Comparison of ENCODE assay signal across 7 cellular contexts in the genomic region with DNA sequence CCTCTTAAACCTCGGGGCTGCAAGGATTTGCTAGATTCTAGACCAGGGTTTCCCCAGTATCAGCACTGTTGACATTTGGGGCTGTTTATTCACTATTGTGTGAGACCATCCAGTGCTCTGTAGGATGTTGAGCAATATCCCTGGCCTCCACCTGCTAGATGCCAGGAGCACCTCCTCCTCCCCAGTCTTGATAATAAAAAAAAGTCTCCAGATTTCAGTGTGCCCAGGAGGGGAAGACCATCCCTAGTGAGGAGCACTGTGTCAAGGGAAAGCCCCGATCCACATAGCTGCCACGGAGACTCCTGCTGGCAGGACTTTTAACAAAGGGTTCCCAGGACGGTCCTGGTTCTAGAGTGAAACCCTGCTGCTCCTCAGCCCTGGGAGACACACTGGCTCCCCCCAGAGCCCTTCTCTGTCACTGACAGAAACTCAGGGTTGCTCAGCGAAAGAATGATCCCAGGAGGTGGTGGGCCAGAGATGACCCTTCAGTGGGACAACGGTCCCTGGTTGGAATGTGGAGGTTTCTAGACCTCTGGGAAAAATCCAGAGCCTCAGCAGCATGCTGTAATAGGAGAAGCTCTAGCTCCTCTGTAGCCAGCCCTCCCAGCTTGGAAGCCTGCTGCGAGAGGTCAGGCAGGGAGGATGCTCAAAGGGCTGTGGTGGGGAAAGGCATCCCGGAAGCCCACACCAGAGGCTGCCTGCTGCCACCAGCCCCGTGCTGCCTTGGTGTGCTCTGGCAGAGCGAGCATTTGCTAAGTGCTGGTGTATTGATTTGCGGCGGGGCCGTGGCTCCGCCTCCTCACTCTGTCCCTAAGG. TPM values are rescaled to one million over a fixed set of nuclear protein-coding genes. Genes with fewer than 3 reads are reported as not detected.
DNase-seq lines count a peak whose midpoint lies in the region; ATAC-seq and TF ChIP-seq lines count a peak whose summit lies in the region.

No MANE protein-coding gene starts in this region.

- no peak overlapping the region for H3K4me3 ChIP-seq in HEK293 (ENCODE audit: low read depth, low read length)
- no peak overlapping the region for H3K4me3 ChIP-seq in RWPE2 (ENCODE audit: severe bottlenecking)
- no peak overlapping the region for H3K4me3 ChIP-seq in cardiac muscle cell

- H3K27ac ChIP-seq in HEK293 (ENCODE audit: extremely low read depth, low read depth, low read length) = no peak overlapping the region
- H3K27ac ChIP-seq in RWPE2 (ENCODE audit: poor library complexity, severe bottlenecking) = no peak overlapping the region
- no peak overlapping the region for H3K27ac ChIP-seq in cardiac muscle cell
- peak overlapping the region; percentile 77 for H3K27ac ChIP-seq in substantia nigra (ENCODE audit: low read depth, low read length, poor library complexity, severe bottlenecking)

- TF ChIP-seq CTCF in HEK293 (tag by site-specific recombination; IDR thresholded peaks at IDR 0.05) = peak; percentile 18; the same call in 1 of the 2 replicates
- no peak for TF ChIP-seq CTCF in RWPE2 (IDR thresholded peaks at IDR 0.05; ENCODE audit: poor library complexity, severe bottlenecking)
- peak; percentile 33 for TF ChIP-seq CTCF in cardiac muscle cell (IDR thresholded peaks at IDR 0.05; ENCODE audit: low read depth, low read length)

- CTCF ChIA-PET in HEK293 (lab: Yijun Ruan, JAX) = interaction anchor here (0.5 to 5.9 kb wide), 8 partner anchors 9 to 117 kb away, joined by 3 to 41 read pairs (median 6); no protein-coding TSS in a partner anchor

- DNase-seq in RWPE2 (ENCODE audit: low spot score) (no peak), cardiac muscle cell (ENCODE audit: low read depth in 1 of 2, low spot score in 1 of 2) (peak; percentile 41 to 48), substantia nigra (lab: John Stamatoyannopoulos, UW) (peak in 22 of 49 donors; percentile 28 to 70 (median 46)), midbrain (lab: John Stamatoyannopoulos, UW) (no peak), cortex of kidney (lab: John Stamatoyannopoulos, UW) (no peak)

- H3K4me1 ChIP-seq in HEK293 (ENCODE audit: control insufficient read depth, insufficient read depth, low read length) (peaks cover 14% of the 10 kb centered on the region), RWPE2 (ENCODE audit: insufficient read depth, poor library complexity, severe bottlenecking) (no peaks in the 10 kb centered on the region), cardiac muscle cell (ENCODE audit: low read depth) (peaks cover 2% of the 10 kb centered on the region)

- H3K36me3 ChIP-seq in HEK293 (ENCODE audit: control insufficient read depth in 2 of 2, insufficient read depth in 1 of 2, low read length in 2 of 2) (no peaks in the 10 kb centered on the region; a peak in 1 of 3 replicates), RWPE2 (ENCODE audit: low read depth) (peaks cover 14% of the 10 kb centered on the region), cardiac muscle cell (no peaks in the 10 kb centered on the region)

- no peaks in the 10 kb centered on the region for H3K9me3 ChIP-seq in HEK293 (ENCODE audit: control insufficient read depth, insufficient read depth, low read depth, low read length)
- H3K9me3 ChIP-seq in RWPE2 (ENCODE audit: severe bottlenecking) = no peaks in the 10 kb centered on the region
- no peaks in the 10 kb centered on the region for H3K9me3 ChIP-seq in cardiac muscle cell (ENCODE audit: low read depth)

- no peaks in the 10 kb centered on the region for H3K27me3 ChIP-seq in RWPE2 (ENCODE audit: insufficient read depth, poor library complexity, severe bottlenecking)
- H3K27me3 ChIP-seq in cardiac muscle cell = peaks cover 23% of the 10 kb centered on the region

- POLR2A ChIA-PET in HEK293 (lab: Yijun Ruan, JAX) = interaction anchor here (0.6 kb wide), 1 partner anchor 252 kb away, joined by 3 read pairs; no protein-coding TSS in a partner anchor

- ATAC-seq in RWPE2 (ENCODE audit: low read depth) (0 out of 3 replicates have a peak, but pooled peaks have one; percentile 14), GM21367 (IDR thresholded peaks at IDR 0.05; ENCODE audit: unreplicated experiment) (no peak)

TF ChIP-seq in HEK293, 187 proteins besides CTCF, POLR2A, EP300 and RAD21 (continues in another document):
- TF ChIP-seq, protein P1, sequence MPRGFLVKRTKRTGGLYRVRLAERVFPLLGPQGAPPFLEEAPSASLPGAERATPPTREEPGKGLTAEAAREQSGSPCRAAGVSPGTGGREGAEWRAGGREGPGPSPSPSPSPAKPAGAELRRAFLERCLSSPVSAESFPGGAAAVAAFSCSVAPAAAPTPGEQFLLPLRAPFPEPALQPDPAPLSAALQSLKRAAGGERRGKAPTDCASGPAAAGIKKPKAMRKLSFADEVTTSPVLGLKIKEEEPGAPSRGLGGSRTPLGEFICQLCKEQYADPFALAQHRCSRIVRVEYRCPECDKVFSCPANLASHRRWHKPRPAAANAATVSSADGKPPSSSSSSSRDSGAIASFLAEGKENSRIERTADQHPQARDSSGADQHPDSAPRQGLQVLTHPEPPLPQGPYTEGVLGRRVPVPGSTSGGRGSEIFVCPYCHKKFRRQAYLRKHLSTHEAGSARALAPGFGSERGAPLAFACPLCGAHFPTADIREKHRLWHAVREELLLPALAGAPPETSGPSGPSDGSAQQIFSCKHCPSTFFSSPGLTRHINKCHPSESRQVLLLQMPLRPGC (tag by site-specific recombination; IDR thresholded peaks at IDR 0.05) = no peak
- no peak for TF ChIP-seq SP3 (tag by site-specific recombination; IDR thresholded peaks at IDR 0.05)
- TF ChIP-seq ZNF747 (tag by site-specific recombination; IDR thresholded peaks at IDR 0.05) = no peak
- no peak for TF ChIP-seq ZNF555 (tag by site-specific recombination; conservative IDR thresholded peaks at IDR 0.05)
- no peak for TF ChIP-seq ZNF544 (tag by site-specific recombination; IDR thresholded peaks at IDR 0.05)
- TF ChIP-seq ZBTB1 (tag by site-specific recombination; IDR thresholded peaks at IDR 0.05) = no peak
- no peak for TF ChIP-seq ZFP41 (tag by site-specific recombination; IDR thresholded peaks at IDR 0.05; ENCODE audit: borderline replicate concordance)
- TF ChIP-seq ZBTB8A (tag by site-specific recombination; IDR thresholded peaks at IDR 0.05) = no peak
- TF ChIP-seq KLF10 (tag by site-specific recombination; IDR thresholded peaks at IDR 0.05) = no peak
- TF ChIP-seq, protein P2, sequence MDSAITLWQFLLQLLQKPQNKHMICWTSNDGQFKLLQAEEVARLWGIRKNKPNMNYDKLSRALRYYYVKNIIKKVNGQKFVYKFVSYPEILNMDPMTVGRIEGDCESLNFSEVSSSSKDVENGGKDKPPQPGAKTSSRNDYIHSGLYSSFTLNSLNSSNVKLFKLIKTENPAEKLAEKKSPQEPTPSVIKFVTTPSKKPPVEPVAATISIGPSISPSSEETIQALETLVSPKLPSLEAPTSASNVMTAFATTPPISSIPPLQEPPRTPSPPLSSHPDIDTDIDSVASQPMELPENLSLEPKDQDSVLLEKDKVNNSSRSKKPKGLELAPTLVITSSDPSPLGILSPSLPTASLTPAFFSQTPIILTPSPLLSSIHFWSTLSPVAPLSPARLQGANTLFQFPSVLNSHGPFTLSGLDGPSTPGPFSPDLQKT (IDR thresholded peaks at IDR 0.05; ENCODE audit: borderline replicate concordance, low read depth, low read length) = no peak
- no peak for TF ChIP-seq ZNF701 (tag by site-specific recombination; IDR thresholded peaks at IDR 0.05)
- TF ChIP-seq, protein P3, sequence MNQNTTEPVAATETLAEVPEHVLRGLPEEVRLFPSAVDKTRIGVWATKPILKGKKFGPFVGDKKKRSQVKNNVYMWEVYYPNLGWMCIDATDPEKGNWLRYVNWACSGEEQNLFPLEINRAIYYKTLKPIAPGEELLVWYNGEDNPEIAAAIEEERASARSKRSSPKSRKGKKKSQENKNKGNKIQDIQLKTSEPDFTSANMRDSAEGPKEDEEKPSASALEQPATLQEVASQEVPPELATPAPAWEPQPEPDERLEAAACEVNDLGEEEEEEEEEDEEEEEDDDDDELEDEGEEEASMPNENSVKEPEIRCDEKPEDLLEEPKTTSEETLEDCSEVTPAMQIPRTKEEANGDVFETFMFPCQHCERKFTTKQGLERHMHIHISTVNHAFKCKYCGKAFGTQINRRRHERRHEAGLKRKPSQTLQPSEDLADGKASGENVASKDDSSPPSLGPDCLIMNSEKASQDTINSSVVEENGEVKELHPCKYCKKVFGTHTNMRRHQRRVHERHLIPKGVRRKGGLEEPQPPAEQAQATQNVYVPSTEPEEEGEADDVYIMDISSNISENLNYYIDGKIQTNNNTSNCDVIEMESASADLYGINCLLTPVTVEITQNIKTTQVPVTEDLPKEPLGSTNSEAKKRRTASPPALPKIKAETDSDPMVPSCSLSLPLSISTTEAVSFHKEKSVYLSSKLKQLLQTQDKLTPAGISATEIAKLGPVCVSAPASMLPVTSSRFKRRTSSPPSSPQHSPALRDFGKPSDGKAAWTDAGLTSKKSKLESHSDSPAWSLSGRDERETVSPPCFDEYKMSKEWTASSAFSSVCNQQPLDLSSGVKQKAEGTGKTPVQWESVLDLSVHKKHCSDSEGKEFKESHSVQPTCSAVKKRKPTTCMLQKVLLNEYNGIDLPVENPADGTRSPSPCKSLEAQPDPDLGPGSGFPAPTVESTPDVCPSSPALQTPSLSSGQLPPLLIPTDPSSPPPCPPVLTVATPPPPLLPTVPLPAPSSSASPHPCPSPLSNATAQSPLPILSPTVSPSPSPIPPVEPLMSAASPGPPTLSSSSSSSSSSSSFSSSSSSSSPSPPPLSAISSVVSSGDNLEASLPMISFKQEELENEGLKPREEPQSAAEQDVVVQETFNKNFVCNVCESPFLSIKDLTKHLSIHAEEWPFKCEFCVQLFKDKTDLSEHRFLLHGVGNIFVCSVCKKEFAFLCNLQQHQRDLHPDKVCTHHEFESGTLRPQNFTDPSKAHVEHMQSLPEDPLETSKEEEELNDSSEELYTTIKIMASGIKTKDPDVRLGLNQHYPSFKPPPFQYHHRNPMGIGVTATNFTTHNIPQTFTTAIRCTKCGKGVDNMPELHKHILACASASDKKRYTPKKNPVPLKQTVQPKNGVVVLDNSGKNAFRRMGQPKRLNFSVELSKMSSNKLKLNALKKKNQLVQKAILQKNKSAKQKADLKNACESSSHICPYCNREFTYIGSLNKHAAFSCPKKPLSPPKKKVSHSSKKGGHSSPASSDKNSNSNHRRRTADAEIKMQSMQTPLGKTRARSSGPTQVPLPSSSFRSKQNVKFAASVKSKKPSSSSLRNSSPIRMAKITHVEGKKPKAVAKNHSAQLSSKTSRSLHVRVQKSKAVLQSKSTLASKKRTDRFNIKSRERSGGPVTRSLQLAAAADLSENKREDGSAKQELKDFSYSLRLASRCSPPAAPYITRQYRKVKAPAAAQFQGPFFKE (tag by site-specific recombination; IDR thresholded peaks at IDR 0.05; ENCODE audit: borderline replicate concordance) = no peak
- no peak for TF ChIP-seq ZNF366 (tag by site-specific recombination; conservative IDR thresholded peaks at IDR 0.05)
- TF ChIP-seq ZIC2 (tag by site-specific recombination; IDR thresholded peaks at IDR 0.05) = peak; percentile 90

RNA-seq across cellular contexts. Expression of a gene that starts 20.3 kb away (rescaled TPM):
- total RNA-seq in cardiac muscle cell = 5.6 and 6.3 TPM in 2 replicates
- 4.3 and 4.6 TPM in 2 replicates for polyA plus RNA-seq in cardiac muscle cell

RNA-seq across cellular contexts. Expression of a gene that starts 34.1 kb away (rescaled TPM):
- 45.9 and 48.5 TPM in 2 replicates for total RNA-seq in cardiac muscle cell
- 37.7 and 56.0 TPM in 2 replicates for polyA plus RNA-seq in cardiac muscle cell

RNA-seq across cellular contexts. Expression of a gene that starts 35.7 kb away (rescaled TPM):
- total RNA-seq in cardiac muscle cell = 75.1 and 93.7 TPM in 2 replicates
- polyA plus RNA-seq in cardiac muscle cell = 9.8 and 13.3 TPM in 2 replicates

Comparison
In these comparisons a context has a peak if more than half of its experiments do, and no peak if none do; other contexts are left out.
1. DNase-seq: peak in cardiac muscle cell (2 of 2); none in RWPE2 (single experiment), midbrain (single experiment) and cortex of kidney (single experiment).